ENCODE assay signal across 8 cellular contexts in genomic region chr16:77599793-77600415, GRCh38.
A peak's percentile ranks its signal among the peaks of the same experiment; 100 is the strongest.
DNase-seq lines count a peak whose midpoint lies in the region; ATAC-seq, FAIRE-seq and TF ChIP-seq lines count a peak whose summit lies in the region.

No MANE protein-coding gene starts in this region.

- no peak overlapping the region for H2AK5ac ChIP-seq in neuronal stem cell (ENCODE audit: low read depth, low read length)

- H3K79me1 ChIP-seq in neuronal stem cell (ENCODE audit: low read depth, low read length): no peaks in the 10 kb centered on the region

- in situ Hi-C loops in HepG2 (cut with HindIII; ENCODE audit: extremely low pct_ligation_motif_present, low pct_unique_long_range_greater_than_20kb): no loop called here

- H3K4me2 ChIP-seq in HepG2 (ENCODE audit: low read depth, low read length) (no peak overlapping the region), neuronal stem cell (ENCODE audit: insufficient read depth, low read length, poor library complexity, severe bottlenecking) (no peak overlapping the region)

- H3K9me3 ChIP-seq in adipocyte (ENCODE audit: control insufficient read depth, low read length): peaks cover 24% of the 10 kb centered on the region
- H3K9me3 ChIP-seq in HepG2 (ENCODE audit: low read length): no peaks in the 10 kb centered on the region
- H3K9me3 ChIP-seq in neuronal stem cell (replicated peaks in 1 of 2; ENCODE audit: control insufficient read depth in 2 of 2, insufficient read depth in 1 of 2, low read depth in 1 of 2, low read length in 2 of 2): peaks cover 0 to 7% of the 10 kb centered on the region in 2 donors

- no peak for TF ChIP-seq POLR2A in HepG2 (IDR thresholded peaks at IDR 0.05; ENCODE audit: insufficient read depth in 1 of 2, low read depth in 2 of 2, low read length in 2 of 2)

- TF ChIP-seq RAD21 in HepG2 (CRISPR knock-in tag; IDR thresholded peaks at IDR 0.05): no peak

- H2AFZ ChIP-seq in HepG2 (ENCODE audit: low read length) (no peak overlapping the region), neuronal stem cell (ENCODE audit: low read length) (no peak overlapping the region)

- no peak overlapping the region for H2BK120ac ChIP-seq in neuronal stem cell (ENCODE audit: low read depth, low read length)

- H3K27me3 ChIP-seq in adipocyte (replicated peaks; ENCODE audit: control insufficient read depth, insufficient read depth, low read length) (peaks cover 7% of the 10 kb centered on the region), HepG2 (ENCODE audit: control insufficient read depth in 1 of 2, insufficient read depth in 2 of 2, low read length in 2 of 2) (no peaks in the 10 kb centered on the region), neuronal stem cell (ENCODE audit: control insufficient read depth in 3 of 3, insufficient read depth in 3 of 3, low read depth in 1 of 3, low read length in 3 of 3) (no peaks in the 10 kb centered on the region)

- H3K14ac ChIP-seq in neuronal stem cell (ENCODE audit: low read length): no peak overlapping the region

- H2BK12ac ChIP-seq in neuronal stem cell (ENCODE audit: low read length): no peak overlapping the region

- CTCF ChIA-PET in HepG2 (lab: Yijun Ruan, JAX; ENCODE audit: low intra/inter-chr PET ratio, low total read pairs): interaction anchor here (0.7 to 1.8 kb wide), 4 partner anchors 60 to 500 kb away, joined by 4 to 10 read pairs (median 6); partner anchors contain the start of gene WWOX

- no peaks in the 10 kb centered on the region for H3K36me3 ChIP-seq in adipocyte (ENCODE audit: control insufficient read depth, insufficient read depth, low read length, severe bottlenecking)
- no peaks in the 10 kb centered on the region for H3K36me3 ChIP-seq in HepG2 (replicated peaks in 1 of 2; ENCODE audit: control insufficient read depth in 1 of 2, insufficient read depth in 2 of 2, low read length in 2 of 2)
- no peaks in the 10 kb centered on the region for H3K36me3 ChIP-seq in neuronal stem cell (replicated peaks in 1 of 2; ENCODE audit: control insufficient read depth in 2 of 2, insufficient read depth in 2 of 2, low read length in 2 of 2)

- H3K79me2 ChIP-seq in HepG2 (ENCODE audit: insufficient read depth, low read length): no peaks in the 10 kb centered on the region

- H3K9ac ChIP-seq in adipocyte (ENCODE audit: low read length) (no peak overlapping the region), HepG2 (ENCODE audit: insufficient read depth, low read depth, low read length) (no peak overlapping the region), neuronal stem cell (ENCODE audit: low read depth, low read length, poor library complexity) (no peak overlapping the region)

- TF ChIP-seq EP300 in HepG2 (IDR thresholded peaks at IDR 0.05; ENCODE audit: low read depth in 2 of 2, low read length in 2 of 2) (no peak), HepG2 (CRISPR knock-in tag; IDR thresholded peaks at IDR 0.05; ENCODE audit: borderline replicate concordance) (no peak)

- no peak overlapping the region for H4K91ac ChIP-seq in neuronal stem cell (ENCODE audit: low read depth, low read length, poor library complexity)

- H2BK15ac ChIP-seq in neuronal stem cell (ENCODE audit: low read length): no peak overlapping the region

- peak; percentile 46 for DNase-seq in AG20443 (ENCODE audit: low spot score)
- DNase-seq in NAMALWA (ENCODE audit: low spot score): peak; percentile 46
- DNase-seq in adipocyte (ENCODE audit: low read depth): peak; percentile 27
- DNase-seq in HepG2 (ENCODE audit: low spot score): peak; percentile 41
- no peak for DNase-seq in neuronal stem cell (ENCODE audit: low spot score)
- no peak for DNase-seq in activated CD8-positive, alpha-beta memory T cell treated with anti-CD3 and anti-CD28 coated beads for 24 hours

- POLR2A ChIA-PET in HepG2 (lab: Yijun Ruan, JAX): no interaction called here

- H3K4me3 ChIP-seq in adipocyte (ENCODE audit: low read length) (no peak overlapping the region), HepG2 (replicated peaks in 1 of 3; ENCODE audit: insufficient read depth in 1 of 3, low read depth in 2 of 3, low read length in 3 of 3) (no peak overlapping the region), neuronal stem cell (ENCODE audit: low read length in 2 of 2) (no peak overlapping the region)

- no peaks in the 10 kb centered on the region for H4K20me1 ChIP-seq in HepG2 (ENCODE audit: insufficient read depth, low read length)

- no peak overlapping the region for H3K4ac ChIP-seq in neuronal stem cell (ENCODE audit: low read length)

- no peak overlapping the region for H3K23ac ChIP-seq in neuronal stem cell (ENCODE audit: low read depth, low read length, poor library complexity)

- intact Hi-C loops in HepG2 (cut with micrococcal nuclease; ENCODE audit: unreplicated experiment): loop anchor here (1.0 to 2.0 kb wide), 2 partner anchors 61 to 371 kb away; no protein-coding TSS in a partner anchor

- H3K27ac ChIP-seq in HepG2 (ENCODE audit: extremely low read length, insufficient read depth, low read length) (no peak overlapping the region), neuronal stem cell (replicated peaks; ENCODE audit: low read length) (no peak overlapping the region)

- H2BK5ac ChIP-seq in neuronal stem cell (ENCODE audit: low read length): no peak overlapping the region

- no TSS peak for BruUV-seq in HepG2 (replicated peaks; lab: Mats Ljungman, UMichigan)

- FAIRE-seq in HepG2 (lab: Jason Lieb, UNC): peak; percentile 82

- peak; percentile 91 for ATAC-seq in HepG2
- no peak for ATAC-seq in GM19463 (IDR thresholded peaks at IDR 0.05; ENCODE audit: unreplicated experiment)

- no peak overlapping the region for H4K8ac ChIP-seq in neuronal stem cell (ENCODE audit: low read depth, low read length)

- H3K4me1 ChIP-seq in adipocyte (ENCODE audit: control insufficient read depth, insufficient read depth, low read length) (peaks cover 17% of the 10 kb centered on the region), HepG2 (ENCODE audit: insufficient read depth, low read length) (no peaks in the 10 kb centered on the region), neuronal stem cell (ENCODE audit: control insufficient read depth in 2 of 2, insufficient read depth in 1 of 2, low read depth in 1 of 2, low read length in 2 of 2) (no peaks in the 10 kb centered on the region)

- peak; percentile 79 for TF ChIP-seq CTCF in GM12872 (IDR thresholded peaks at IDR 0.05; ENCODE audit: insufficient read depth, low read depth, low read length)
- TF ChIP-seq CTCF in HepG2 (CRISPR knock-in tag; IDR thresholded peaks at IDR 0.05): peak; percentile 80

- no peak overlapping the region for H3K18ac ChIP-seq in neuronal stem cell (ENCODE audit: low read length)

TF ChIP-seq in HepG2, 621 proteins besides CTCF, POLR2A, EP300 and RAD21 (continues in another document):
- TF ChIP-seq RBM39 (IDR thresholded peaks at IDR 0.05; ENCODE audit: low read depth, low read length, poor library complexity, severe bottlenecking) (no peak), TCF12 (IDR thresholded peaks at IDR 0.05) (no peak), TCF12 (CRISPR knock-in tag; IDR thresholded peaks at IDR 0.05) (no peak), HNF1B (CRISPR knock-in tag; IDR thresholded peaks at IDR 0.05) (no peak), STAG1 (CRISPR knock-in tag; IDR thresholded peaks at IDR 0.05) (peak; percentile 74), ZBTB3 (CRISPR knock-in tag; IDR thresholded peaks at IDR 0.05; ENCODE audit: borderline replicate concordance, low read depth) (no peak), TARDBP (CRISPR knock-in tag; IDR thresholded peaks at IDR 0.05) (no peak), HOXA5 (CRISPR knock-in tag; IDR thresholded peaks at IDR 0.05) (0 out of 2 replicates have a peak, but pooled peaks have one; percentile 49), ATRX (CRISPR knock-in tag; IDR thresholded peaks at IDR 0.05; ENCODE audit: borderline replicate concordance) (no peak), GLI4 (CRISPR knock-in tag; IDR thresholded peaks at IDR 0.05; ENCODE audit: borderline replicate concordance) (no peak), TP53 (CRISPR knock-in tag; conservative IDR thresholded peaks at IDR 0.05) (no peak), MTF2 (CRISPR knock-in tag; IDR thresholded peaks at IDR 0.05; ENCODE audit: borderline replicate concordance) (no peak), SMC3 (IDR thresholded peaks at IDR 0.05; ENCODE audit: low read length) (peak; percentile 72)
- TF ChIP-seq, protein P1, sequence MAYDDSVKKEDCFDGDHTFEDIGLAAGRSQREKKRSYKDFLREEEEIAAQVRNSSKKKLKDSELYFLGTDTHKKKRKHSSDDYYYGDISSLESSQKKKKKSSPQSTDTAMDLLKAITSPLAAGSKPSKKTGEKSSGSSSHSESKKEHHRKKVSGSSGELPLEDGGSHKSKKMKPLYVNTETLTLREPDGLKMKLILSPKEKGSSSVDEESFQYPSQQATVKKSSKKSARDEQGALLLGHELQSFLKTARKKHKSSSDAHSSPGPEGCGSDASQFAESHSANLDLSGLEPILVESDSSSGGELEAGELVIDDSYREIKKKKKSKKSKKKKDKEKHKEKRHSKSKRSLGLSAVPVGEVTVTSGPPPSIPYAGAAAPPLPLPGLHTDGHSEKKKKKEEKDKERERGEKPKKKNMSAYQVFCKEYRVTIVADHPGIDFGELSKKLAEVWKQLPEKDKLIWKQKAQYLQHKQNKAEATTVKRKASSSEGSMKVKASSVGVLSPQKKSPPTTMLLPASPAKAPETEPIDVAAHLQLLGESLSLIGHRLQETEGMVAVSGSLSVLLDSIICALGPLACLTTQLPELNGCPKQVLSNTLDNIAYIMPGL (CRISPR knock-in tag; IDR thresholded peaks at IDR 0.05; ENCODE audit: borderline replicate concordance in 1 of 2, low read depth in 1 of 2): no peak

Comparison
In these comparisons a context has a peak if more than half of its experiments do, and no peak if none do; other contexts are left out.
1. DNase-seq: peak in AG20443 (single experiment), NAMALWA (single experiment), adipocyte (single experiment) and HepG2 (single experiment); none in neuronal stem cell (single experiment) and activated CD8-positive, alpha-beta memory T cell treated with anti-CD3 and anti-CD28 coated beads for 24 hours (single experiment).